In the genomic region with DNA sequence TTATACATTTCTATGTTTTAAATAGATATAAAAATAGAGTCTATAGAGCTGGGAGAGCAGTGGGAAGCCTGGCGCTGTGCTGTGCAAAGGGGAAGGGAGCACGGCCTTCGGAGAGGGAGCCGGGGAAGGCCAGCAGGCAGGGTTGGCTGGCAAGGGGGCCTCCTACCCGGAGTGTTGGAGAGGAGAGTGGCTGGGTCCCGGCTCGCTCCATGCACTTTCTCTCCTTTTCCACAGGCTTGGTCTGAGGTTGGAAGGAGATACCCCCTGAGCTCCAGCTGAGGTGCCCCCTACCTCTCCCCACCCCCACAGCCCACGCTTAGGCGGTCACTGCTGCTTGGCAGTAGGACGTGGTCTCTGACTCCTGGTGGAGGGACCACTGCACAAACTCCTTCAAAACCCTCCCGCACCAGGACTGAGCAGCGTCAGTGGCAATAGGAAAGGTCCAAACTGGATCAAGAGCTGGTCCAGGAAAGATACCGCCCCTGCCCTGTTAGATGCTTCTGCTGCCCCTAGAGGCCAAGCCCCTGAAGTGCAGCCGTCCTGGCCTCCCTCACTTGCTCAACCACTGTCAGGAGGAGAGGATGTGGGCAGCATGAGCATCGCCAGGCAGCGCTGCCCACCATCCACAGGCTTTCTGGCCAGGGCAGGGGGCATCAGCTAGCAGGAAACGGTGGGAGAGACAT, we compare ENCODE assay signal across 8 cellular contexts. TPM values are rescaled to one million over a fixed set of nuclear protein-coding genes. Genes with fewer than 3 reads are reported as not detected.
DNase-seq lines count a peak whose midpoint lies in the region; ATAC-seq and TF ChIP-seq lines count a peak whose summit lies in the region.

No MANE protein-coding gene starts in this region.

- POLR2A ChIA-PET in activated B cell treated with CpG ODN at 0.5 μM for 24 hours (lab: Charles Lee) = no interaction called here

- DNase-seq in COLO829 (ENCODE audit: low spot score) (peak; percentile 76), NAMALWA (ENCODE audit: low spot score) (peak; percentile 67), activated B cell treated with CpG ODN at 0.5 μM for 24 hours (peak; percentile 46), cardiac fibroblast (ENCODE audit: low read depth in 2 of 2) (peak; percentile 70), left lobe of liver (ENCODE audit: low spot score) (peak; percentile 62)
- peak; percentile 62 to 63 for DNase-seq in stimulated activated CD4-positive, alpha-beta T cell treated with anti-CD3 and anti-CD28 coated beads, Interleukin-4, amount 100 ng/mL, for 48 hours (ENCODE audit: low read depth in 2 of 2)

- H3K9me3 Mint-ChIP-seq in activated B cell treated with CpG ODN at 0.5 μM for 24 hours = no peaks in the 10 kb centered on the region

- H3K4me3 Mint-ChIP-seq in activated B cell treated with CpG ODN at 0.5 μM for 24 hours = no peak overlapping the region

- TF ChIP-seq CTCF in activated B cell treated with CpG ODN at 0.5 μM for 24 hours (IDR thresholded peaks at IDR 0.05) = peak; percentile 41
- peak; percentile 94 for TF ChIP-seq CTCF in cardiac fibroblast (IDR thresholded peaks at IDR 0.05; ENCODE audit: low read depth, low read length)

- intact Hi-C loops in activated B cell treated with CpG ODN at 0.5 μM for 24 hours (cut with micrococcal nuclease) = loop anchor here (5.0 kb wide), 1 partner anchor 121 kb away; no protein-coding TSS in a partner anchor

- peak; percentile 62 for ATAC-seq in GM21360 (IDR thresholded peaks at IDR 0.05; ENCODE audit: unreplicated experiment)
- peak; percentile 71 for ATAC-seq in activated B cell treated with CpG ODN at 0.5 μM for 24 hours (ENCODE audit: low read depth)
- peak; percentile 96 for ATAC-seq in left lobe of liver
- ATAC-seq in GM19351 (IDR thresholded peaks at IDR 0.05; ENCODE audit: unreplicated experiment) = no peak

- H3K36me3 Mint-ChIP-seq in activated B cell treated with CpG ODN at 0.5 μM for 24 hours (ENCODE audit: low read depth) = peaks cover 6% of the 10 kb centered on the region

- no peaks in the 10 kb centered on the region for H3K4me1 Mint-ChIP-seq in activated B cell treated with CpG ODN at 0.5 μM for 24 hours

- H3K27me3 Mint-ChIP-seq in activated B cell treated with CpG ODN at 0.5 μM for 24 hours = peaks cover 15% of the 10 kb centered on the region

- no peak overlapping the region for H3K27ac Mint-ChIP-seq in activated B cell treated with CpG ODN at 0.5 μM for 24 hours

- no peak overlapping the region for H3K4me3 ChIP-seq in cardiac fibroblast (replicated peaks in 1 of 2; ENCODE audit: low read depth in 2 of 2, low read length in 2 of 2)

- CTCF ChIA-PET in activated B cell treated with CpG ODN at 0.5 μM for 24 hours (lab: Charles Lee) = interaction anchor here (0.7 to 2.9 kb wide), 6 partner anchors 9 to 123 kb away, joined by 3 to 7 read pairs (median 4); no protein-coding TSS in a partner anchor

RNA-seq across cellular contexts. Expression of gene SYT13, which starts 52.9 kb away (rescaled TPM):
- total RNA-seq in activated B cell treated with CpG ODN at 0.5 μM for 24 hours = not detected in 2 replicates
- total RNA-seq in left lobe of liver = 0.50 TPM
